In genomic region chr3:195095035-195095703, GRCh38 we compare ENCODE assay signal across 9 cellular contexts.
DNase-seq lines count a peak whose midpoint lies in the region; ATAC-seq and FAIRE-seq lines count a peak whose summit lies in the region.
"Had no signal": no experiment of that assay in that cellular context is flagged by ENCODE, and none has a peak within 500 bp of the region (broad histone marks: within the 10 kb centered on the region; RNA-seq: fewer than 3 reads in every experiment).

No MANE protein-coding gene starts in this region.

- CTCF ChIA-PET in naive thymus-derived CD4-positive, alpha-beta T cell (lab: Charles Lee): no interaction called here

- peaks cover 39% of the 10 kb centered on the region for H4K20me1 ChIP-seq in Karpas-422 (ENCODE audit: insufficient read depth, low read depth, low read length)

- peak; percentile 59 for FAIRE-seq in GM18507 (lab: Jason Lieb, UNC)

- peak overlapping the region in 1 of 9 donors; percentile 51 for H3K27ac Mint-ChIP-seq in naive thymus-derived CD4-positive, alpha-beta T cell

- H3K4me2 ChIP-seq in Karpas-422 (ENCODE audit: low read depth, low read length, poor library complexity, severe bottlenecking): no peak overlapping the region

- H3K4me1 Mint-ChIP-seq in naive thymus-derived CD4-positive, alpha-beta T cell: peaks cover 0 to 10% (median 5%) of the 10 kb centered on the region in 7 donors

- H3K79me2 ChIP-seq in Karpas-422 (ENCODE audit: low read length): no peaks in the 10 kb centered on the region

- H3K9me3 ChIP-seq in Karpas-422 (ENCODE audit: low read length): no peaks in the 10 kb centered on the region
- no peaks in the 10 kb centered on the region for H3K9me3 ChIP-seq in naive thymus-derived CD4-positive, alpha-beta T cell (ENCODE audit: control insufficient read depth in 2 of 3, low read length in 3 of 3)

- no peaks in the 10 kb centered on the region for H3K36me3 ChIP-seq in Karpas-422 (ENCODE audit: insufficient read depth, low read length)
- H3K36me3 ChIP-seq in naive thymus-derived CD4-positive, alpha-beta T cell (ENCODE audit: control insufficient read depth in 2 of 3, insufficient read depth in 3 of 3, low read length in 3 of 3): no peaks in the 10 kb centered on the region

- H3K36me3 Mint-ChIP-seq in naive thymus-derived CD4-positive, alpha-beta T cell: peaks cover 0 to 10% (median 5%) of the 10 kb centered on the region in 5 donors

- no peaks in the 10 kb centered on the region for H3K27me3 ChIP-seq in Karpas-422 (ENCODE audit: low read length)
- H3K27me3 ChIP-seq in naive thymus-derived CD4-positive, alpha-beta T cell (ENCODE audit: control insufficient read depth in 2 of 2, insufficient read depth in 2 of 2, low read length in 2 of 2): no peaks in the 10 kb centered on the region
- H3K27me3 ChIP-seq: dorsolateral prefrontal cortex had no signal

- peaks cover 0 to 4% (median 0%) of the 10 kb centered on the region in 11 donors for H3K9me3 Mint-ChIP-seq in naive thymus-derived CD4-positive, alpha-beta T cell

- POLR2A ChIA-PET in naive thymus-derived CD4-positive, alpha-beta T cell (lab: Charles Lee): no interaction called here

- H3K4me1 ChIP-seq in Karpas-422 (ENCODE audit: low read length): peaks cover 13% of the 10 kb centered on the region
- H3K4me1 ChIP-seq in naive thymus-derived CD4-positive, alpha-beta T cell (ENCODE audit: control insufficient read depth in 2 of 2, insufficient read depth in 2 of 2, low read length in 2 of 2): no peaks in the 10 kb centered on the region

- ATAC-seq in GM21528 (IDR thresholded peaks at IDR 0.05; ENCODE audit: low FRiP score, unreplicated experiment): peak; percentile 56
- ATAC-seq in naive thymus-derived CD4-positive, alpha-beta T cell: peak; percentile 36
- no peak for ATAC-seq in sciatic nerve

- no peaks in the 10 kb centered on the region for H3K9me2 ChIP-seq in Karpas-422 (replicated peaks; ENCODE audit: insufficient read depth, low read length)

- intact Hi-C loops in naive thymus-derived CD4-positive, alpha-beta T cell (cut with micrococcal nuclease): no loop called here
- intact Hi-C loops in sciatic nerve (cut with DNase I): no loop called here

- H3K9ac ChIP-seq in Karpas-422 (ENCODE audit: low read length): no peak overlapping the region

- H3K4me3 Mint-ChIP-seq in naive thymus-derived CD4-positive, alpha-beta T cell: no peak overlapping the region

- H3K27me3 Mint-ChIP-seq in naive thymus-derived CD4-positive, alpha-beta T cell: peaks cover 0 to 4% (median 0%) of the 10 kb centered on the region in 5 donors

- H2AFZ ChIP-seq in Karpas-422 (ENCODE audit: low read length): no peak overlapping the region

- no peak overlapping the region for H3K27ac ChIP-seq in Karpas-422 (ENCODE audit: low read length)
- H3K27ac ChIP-seq in naive thymus-derived CD4-positive, alpha-beta T cell (ENCODE audit: low read depth, low read length): no peak overlapping the region
- H3K27ac ChIP-seq: dorsolateral prefrontal cortex had no signal

- no peak overlapping the region for H3K4me3 ChIP-seq in Karpas-422 (ENCODE audit: low read length)
- H3K4me3 ChIP-seq in naive thymus-derived CD4-positive, alpha-beta T cell (ENCODE audit: low read length): no peak overlapping the region
- H3K4me3 ChIP-seq: dorsolateral prefrontal cortex had no signal

- DNase-seq in GM18507 (ENCODE audit: extremely low spot score, insufficient read length, low read depth) (no peak), Karpas-422 (peak; percentile 78), dermis blood vessel endothelial cell (no peak), epidermal melanocyte (ENCODE audit: insufficient read length, low spot score) (no peak), sciatic nerve (ENCODE audit: low spot score) (no peak)
- no peak for DNase-seq in naive thymus-derived CD4-positive, alpha-beta T cell
- DNase-seq in activated T-cell treated with anti-CD3 and anti-CD28 coated beads, Interleukin-2, amount 50 U/mL, for 1 hour: no peak
